ENCODE assay signal across 22 cellular contexts in the genomic region with DNA sequence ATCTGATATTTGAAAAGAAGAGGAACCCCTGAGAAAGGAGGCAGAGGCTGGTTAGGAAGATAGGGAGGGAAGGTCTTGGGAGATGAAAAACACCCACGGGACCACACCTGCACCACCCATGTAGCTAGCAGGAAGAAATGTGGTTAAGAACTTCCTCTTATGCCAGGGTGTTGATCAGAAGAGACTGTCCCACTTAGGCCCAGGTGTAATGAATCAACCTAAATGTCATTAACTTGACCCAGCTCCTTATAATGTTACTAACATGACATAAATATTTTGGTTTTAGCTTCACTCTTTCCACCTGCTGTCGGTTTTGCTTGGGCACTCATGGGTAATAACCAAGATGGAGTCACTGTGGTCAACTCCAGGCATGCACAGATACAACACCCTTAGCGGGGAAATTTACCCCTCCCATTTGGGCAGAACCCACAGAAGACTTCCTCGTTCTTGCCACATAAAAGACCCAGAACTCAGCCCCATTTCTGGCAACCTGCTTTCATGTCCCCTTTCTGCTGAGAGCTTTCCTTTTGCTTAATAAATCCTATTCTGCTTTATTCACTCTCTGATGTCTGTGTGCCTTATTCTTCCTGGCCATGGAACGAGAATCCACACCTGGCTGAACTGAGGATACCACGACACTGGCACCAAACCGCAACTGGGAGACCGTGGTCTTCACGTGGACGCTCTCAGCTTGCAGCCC. TPM values are rescaled to one million over a fixed set of nuclear protein-coding genes. Genes with fewer than 3 reads are reported as not detected.
A peak's percentile ranks its signal among the peaks of the same experiment; 100 is the strongest.
DNase-seq lines count a peak whose midpoint lies in the region; ATAC-seq, FAIRE-seq and TF ChIP-seq lines count a peak whose summit lies in the region.
"Had no signal": no experiment of that assay in that cellular context is flagged by ENCODE, and none has a peak within 500 bp of the region (broad histone marks: within the 10 kb centered on the region; RNA-seq: fewer than 3 reads in every experiment).

No MANE protein-coding gene starts in this region.

- POLR2A ChIA-PET in activated B cell treated with CpG ODN at 0.5 μM for 24 hours (lab: Charles Lee), result interaction anchor here (0.8 kb wide), 1 partner anchor 90 kb away, joined by 3 read pairs; no protein-coding TSS in a partner anchor

- H3K9me3 ChIP-seq in Karpas-422 (ENCODE audit: low read length), result peaks cover 11% of the 10 kb centered on the region

- H3K9ac ChIP-seq in Karpas-422 (ENCODE audit: low read length), result peak overlapping the region; percentile 43; the same call in 1 of the 2 replicates
- H3K9ac ChIP-seq: parathyroid adenoma had no signal

- H3K4me2 ChIP-seq in Karpas-422 (ENCODE audit: low read depth, low read length, poor library complexity, severe bottlenecking), result no peak overlapping the region

- ATAC-seq in activated B cell treated with CpG ODN at 0.5 μM for 24 hours (ENCODE audit: low read depth), result no peak
- peak; percentile 62 to 81 for ATAC-seq in naive B cell (ENCODE audit: low read depth in 2 of 2)
- ATAC-seq: activated T-cell treated with anti-CD3 and anti-CD28 coated beads, Interleukin-2, amount 50 U/mL, for 72 hours; body of pancreas; HepG2; lower lobe of right lung; natural killer cell had no signal

- H3K4me1 ChIP-seq in Karpas-422 (ENCODE audit: low read length), result peaks cover 13% of the 10 kb centered on the region
- H3K4me1 ChIP-seq: body of pancreas, colonic mucosa, heart right ventricle, lower lobe of right lung, parathyroid adenoma had no signal

- no peak for TF ChIP-seq CTCF in activated B cell treated with CpG ODN at 0.5 μM for 24 hours (IDR thresholded peaks at IDR 0.05)

- intact Hi-C loops in activated B cell treated with CpG ODN at 0.5 μM for 24 hours (cut with micrococcal nuclease), result no loop called here

- H3K36me3 ChIP-seq in Karpas-422 (ENCODE audit: insufficient read depth, low read length), result peaks cover 15% of the 10 kb centered on the region
- H3K36me3 ChIP-seq: colonic mucosa, lower lobe of right lung had no signal

- CTCF ChIA-PET in activated B cell treated with CpG ODN at 0.5 μM for 24 hours (lab: Charles Lee), result no interaction called here

- peak overlapping the region; percentile 95 for H3K27ac ChIP-seq in Karpas-422 (ENCODE audit: low read length)
- H3K27ac ChIP-seq: 22Rv1, body of pancreas, colonic mucosa, heart right ventricle, lower lobe of right lung, parathyroid adenoma, RWPE1 had no signal

- H4K20me1 ChIP-seq in Karpas-422 (ENCODE audit: insufficient read depth, low read depth, low read length), result no peaks in the 10 kb centered on the region

- DNase-seq in T-helper 1 cell, result no peak
- DNase-seq in Karpas-422, result peak; percentile 62
- no peak for DNase-seq in activated B cell treated with CpG ODN at 0.5 μM for 24 hours
- peak; percentile 7 for DNase-seq in naive B cell
- no peak for DNase-seq in SKM-1 (lab: John Stamatoyannopoulos, UW; ENCODE audit: unreplicated experiment)
- no peak for DNase-seq in central memory CD4-positive, alpha-beta T cell
- no peak for DNase-seq in HTR-8/SVneo (ENCODE audit: insufficient read length, low spot score)
- DNase-seq: activated CD8-positive, alpha-beta memory T cell treated with anti-CD3 and anti-CD28 coated beads for 24 hours; activated T-cell treated with anti-CD3 and anti-CD28 coated beads, Interleukin-2, amount 50 U/mL, for 72 hours; body of pancreas; colonic mucosa; HCEC 1CT; heart right ventricle; lower lobe of right lung; natural killer cell; NCI-H1930 had no signal

- no peak overlapping the region for H3K4me3 Mint-ChIP-seq in T-helper 1 cell treated with Interleukin-12 subunit alpha and Interleukin-12 subunit beta and Interleukin-4 antibody, amounts not matched to agents 30 μg/mL and 1 μg/mL, for 36 hours
- H3K4me3 Mint-ChIP-seq in activated B cell treated with CpG ODN at 0.5 μM for 24 hours (peak overlapping the region; percentile 11), naive B cell (peak overlapping the region in 5 of 8 donors; percentile 20 to 69 (median 47))
- H3K4me3 Mint-ChIP-seq: activated naive CD8-positive, alpha-beta T cell; activated T-cell treated with anti-CD3 and anti-CD28 coated beads, Interleukin-2, amount 50 U/mL, for 72 hours; natural killer cell had no signal

- FAIRE-seq in HTR-8/SVneo (lab: Jason Lieb, UNC), result no peak
- FAIRE-seq: HepG2 had no signal

- H2AFZ ChIP-seq in Karpas-422 (ENCODE audit: low read length), result no peak overlapping the region
- H2AFZ ChIP-seq: parathyroid adenoma had no signal

- no peaks in the 10 kb centered on the region for H3K27me3 Mint-ChIP-seq in T-helper 1 cell treated with Interleukin-12 subunit alpha and Interleukin-12 subunit beta and Interleukin-4 antibody, amounts not matched to agents 30 μg/mL and 1 μg/mL, for 36 hours (ENCODE audit: low read depth)
- H3K27me3 Mint-ChIP-seq in activated B cell treated with CpG ODN at 0.5 μM for 24 hours, result no peaks in the 10 kb centered on the region
- peaks cover 0 to 5% (median 0%) of the 10 kb centered on the region in 3 donors for H3K27me3 Mint-ChIP-seq in naive B cell
- H3K27me3 Mint-ChIP-seq: activated naive CD8-positive, alpha-beta T cell had no signal

- H3K27ac Mint-ChIP-seq in T-helper 1 cell treated with Interleukin-12 subunit alpha and Interleukin-12 subunit beta and Interleukin-4 antibody, amounts not matched to agents 30 μg/mL and 1 μg/mL, for 36 hours, result peak overlapping the region; percentile 45
- H3K27ac Mint-ChIP-seq in activated B cell treated with CpG ODN at 0.5 μM for 24 hours (no peak overlapping the region), naive B cell (peak overlapping the region in 5 of 6 donors; percentile 27 to 85 (median 54))
- H3K27ac Mint-ChIP-seq: activated naive CD8-positive, alpha-beta T cell; activated T-cell treated with anti-CD3 and anti-CD28 coated beads, Interleukin-2, amount 50 U/mL, for 72 hours; natural killer cell had no signal

- H3K4me1 Mint-ChIP-seq in T-helper 1 cell treated with Interleukin-12 subunit alpha and Interleukin-12 subunit beta and Interleukin-4 antibody, amounts not matched to agents 30 μg/mL and 1 μg/mL, for 36 hours (ENCODE audit: low read depth), result peaks cover 10% of the 10 kb centered on the region
- H3K4me1 Mint-ChIP-seq in activated B cell treated with CpG ODN at 0.5 μM for 24 hours (peaks cover 13% of the 10 kb centered on the region), naive B cell (peaks cover 4 to 11% (median 10%) of the 10 kb centered on the region in 3 donors)

- no peaks in the 10 kb centered on the region for H3K9me2 ChIP-seq in Karpas-422 (replicated peaks; ENCODE audit: insufficient read depth, low read length)

- H3K4me3 ChIP-seq in Karpas-422 (ENCODE audit: low read length), result no peak overlapping the region; the same call in 1 of the 2 replicates
- H3K4me3 ChIP-seq: body of pancreas, colonic mucosa, heart right ventricle, lower lobe of right lung had no signal

- H3K27me3 ChIP-seq in Karpas-422 (ENCODE audit: low read length), result no peaks in the 10 kb centered on the region
- H3K27me3 ChIP-seq: body of pancreas, colonic mucosa, heart right ventricle had no signal

- H3K79me2 ChIP-seq in Karpas-422 (ENCODE audit: low read length), result no peaks in the 10 kb centered on the region
- H3K79me2 ChIP-seq: parathyroid adenoma had no signal

- H3K9me3 Mint-ChIP-seq in T-helper 1 cell treated with Interleukin-12 subunit alpha and Interleukin-12 subunit beta and Interleukin-4 antibody, amounts not matched to agents 30 μg/mL and 1 μg/mL, for 36 hours, result peaks cover 62% of the 10 kb centered on the region
- H3K9me3 Mint-ChIP-seq in activated B cell treated with CpG ODN at 0.5 μM for 24 hours, result peaks cover 31% of the 10 kb centered on the region
- H3K9me3 Mint-ChIP-seq in naive B cell, result peaks cover 6 to 91% (median 64%) of the 10 kb centered on the region in 7 donors

- peaks cover 16% of the 10 kb centered on the region for H3K36me3 Mint-ChIP-seq in T-helper 1 cell treated with Interleukin-12 subunit alpha and Interleukin-12 subunit beta and Interleukin-4 antibody, amounts not matched to agents 30 μg/mL and 1 μg/mL, for 36 hours (ENCODE audit: low read depth)
- peaks cover 35% of the 10 kb centered on the region for H3K36me3 Mint-ChIP-seq in activated B cell treated with CpG ODN at 0.5 μM for 24 hours (ENCODE audit: low read depth)
- H3K36me3 Mint-ChIP-seq in naive B cell, result peaks cover 5 to 26% of the 10 kb centered on the region in 2 donors

RNA-seq across cellular contexts. Expression of gene ZNF141, which starts 46.8 kb away (rescaled TPM):
- total RNA-seq in Karpas-422 (2014; rRNA removed; shearing (Covaris generic); ENCODE audit: low replicate concordance), result 71.9 and 133 TPM in 2 replicates
- 36.9 and 47.8 TPM in 2 replicates for total RNA-seq in activated B cell treated with CpG ODN at 0.5 μM for 24 hours
- polyA plus RNA-seq in naive B cell (ENCODE audit: low read depth in 6 of 6), result 10 to 100 TPM; 11.5 to 19.1 (median 15.3) TPM
- total RNA-seq: HepG2 had no signal
- polyA plus RNA-seq: HepG2 had no signal

Comparison
In these comparisons a context has a peak if more than half of its experiments do, and no peak if none do; other contexts are left out.
1. DNase-seq: peak in Karpas-422 (single experiment) and naive B cell (single experiment); none in T-helper 1 cell (0 of 5), activated B cell treated with CpG ODN at 0.5 μM for 24 hours (single experiment), SKM-1 (single experiment), central memory CD4-positive, alpha-beta T cell (single experiment) and HTR-8/SVneo (single experiment).